9 cellular contexts compared by ENCODE assay signal in the genomic region with DNA sequence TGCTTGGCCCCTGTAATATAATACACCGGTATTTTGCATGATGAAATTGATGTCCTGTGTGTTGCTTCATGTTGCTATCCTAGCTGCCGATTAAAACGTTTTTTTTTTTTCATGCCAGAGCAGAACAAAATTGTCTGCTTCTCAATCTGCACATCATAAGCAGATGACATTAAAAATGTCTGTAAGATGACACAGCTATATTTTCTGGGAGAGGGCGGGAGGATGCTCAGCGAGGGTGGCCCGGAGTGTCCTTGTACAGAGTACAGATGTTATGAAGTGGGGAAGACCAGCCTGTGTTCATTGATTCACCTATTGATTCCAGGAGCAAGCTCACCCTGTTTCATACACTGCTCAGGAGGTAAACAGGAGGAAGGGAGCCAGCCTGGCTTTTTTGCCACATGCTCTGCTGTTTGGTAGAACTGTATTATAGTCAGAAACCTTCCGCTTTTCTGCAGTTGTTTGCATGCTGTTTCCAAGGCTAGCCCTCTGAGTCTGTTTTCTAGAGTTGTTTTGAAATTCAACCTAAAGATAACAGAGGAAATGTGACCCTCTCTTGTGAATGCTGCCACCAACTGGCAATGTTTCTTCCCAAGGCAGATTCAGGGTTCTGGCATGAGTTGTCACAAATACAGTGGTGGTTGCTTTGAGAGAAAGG. TPM values are rescaled to one million over a fixed set of nuclear protein-coding genes. Genes with fewer than 3 reads are reported as not detected.
A peak's percentile ranks its signal among the peaks of the same experiment; 100 is the strongest.
DNase-seq lines count a peak whose midpoint lies in the region; ATAC-seq and TF ChIP-seq lines count a peak whose summit lies in the region.
"Had no signal": no experiment of that assay in that cellular context is flagged by ENCODE, and none has a peak within 500 bp of the region (broad histone marks: within the 10 kb centered on the region; RNA-seq: fewer than 3 reads in every experiment).

No MANE protein-coding gene starts in this region.

- CTCF ChIA-PET in PC-9 (lab: Charles Lee): interaction anchor here (0.6 kb wide), 1 partner anchor 10 kb away, joined by 4 read pairs; no protein-coding TSS in a partner anchor
- CTCF ChIA-PET in Calu3 (lab: Charles Lee): interaction anchor here (0.9 kb wide), 1 partner anchor 66 kb away, joined by 3 read pairs; no protein-coding TSS in a partner anchor

- intact Hi-C loops in PC-9 (cut with micrococcal nuclease; ENCODE audit: unreplicated experiment) (no loop called here), Calu3 (cut with micrococcal nuclease; ENCODE audit: unreplicated experiment) (loop anchor here (5.0 to 10.0 kb wide), 2 partner anchors 74 to 316 kb away; no protein-coding TSS in a partner anchor)

- H3K27ac Mint-ChIP-seq in neural crest cell (ENCODE audit: unreplicated experiment) (no peak overlapping the region), Calu3 (ENCODE audit: unreplicated experiment) (no peak overlapping the region)
- H3K27ac Mint-ChIP-seq: activated B cell treated with CpG ODN at 0.5 μM for 24 hours had no signal

- no peaks in the 10 kb centered on the region for H3K9me2 ChIP-seq in PC-9 (ENCODE audit: insufficient read depth)

- DNase-seq in DMS153 treated with DMSO at 0.1 percent for 48 hours (lab: John Stamatoyannopoulos, UW; ENCODE audit: unreplicated experiment) (peak; percentile 58), PC-9 (peak; percentile 32 to 71), cerebellum (ENCODE audit: low spot score) (peak; percentile 47), neural crest cell (ENCODE audit: low read depth, low spot score) (peak; percentile 19), Calu3 (no peak), ecto neural progenitor cell (ENCODE audit: low spot score) (no peak)
- peak; percentile 25 for DNase-seq in Jurkat, Clone E6-1 (ENCODE audit: low read depth, low spot score)
- DNase-seq: activated B cell treated with CpG ODN at 0.5 μM for 24 hours had no signal

- H3K4me1 ChIP-seq in PC-9 (replicated peaks; ENCODE audit: insufficient read depth): peaks cover 79% of the 10 kb centered on the region

- H3K27me3 ChIP-seq in PC-9 (ENCODE audit: insufficient read depth, low read depth): no peaks in the 10 kb centered on the region

- H3K27ac ChIP-seq in PC-9: peak overlapping the region; percentile 7; the same call in 1 of the 2 replicates

- TF ChIP-seq CTCF in PC-9 (conservative IDR thresholded peaks at IDR 0.05): peak; percentile 64; the same call in 1 of the 2 replicates
- TF ChIP-seq CTCF in neural crest cell (conservative IDR thresholded peaks at IDR 0.05): peak; percentile 60
- no peak for TF ChIP-seq CTCF in Calu3 (IDR thresholded peaks at IDR 0.05; ENCODE audit: unreplicated experiment)

- H3K79me2 ChIP-seq in PC-9 (ENCODE audit: low read depth): peaks cover 39% of the 10 kb centered on the region

- H3K4me1 Mint-ChIP-seq in neural crest cell: peaks cover 15% of the 10 kb centered on the region
- no peaks in the 10 kb centered on the region for H3K4me1 Mint-ChIP-seq in Calu3 (ENCODE audit: low read depth, unreplicated experiment)
- H3K4me1 Mint-ChIP-seq: activated B cell treated with CpG ODN at 0.5 μM for 24 hours had no signal

- no peaks in the 10 kb centered on the region for H4K20me1 ChIP-seq in PC-9 (ENCODE audit: insufficient read depth)

- BruUV-seq in PC-9 (replicated peaks; lab: Mats Ljungman, UMichigan) (no TSS peak), Calu3 (replicated peaks; lab: Mats Ljungman, UMichigan) (no TSS peak)

- H3K4me3 ChIP-seq in Jurkat, Clone E6-1 (ENCODE audit: low read length): no peak overlapping the region
- H3K4me3 ChIP-seq in PC-9: no peak overlapping the region

- H3K36me3 Mint-ChIP-seq in neural crest cell (ENCODE audit: low read depth): no peaks in the 10 kb centered on the region
- peaks cover 12% of the 10 kb centered on the region for H3K36me3 Mint-ChIP-seq in Calu3 (ENCODE audit: insufficient read depth, unreplicated experiment)

- no peaks in the 10 kb centered on the region for H3K9me3 Mint-ChIP-seq in neural crest cell
- no peaks in the 10 kb centered on the region for H3K9me3 Mint-ChIP-seq in Calu3 (ENCODE audit: low read depth, unreplicated experiment)
- H3K9me3 Mint-ChIP-seq: activated B cell treated with CpG ODN at 0.5 μM for 24 hours had no signal

- peaks cover 35% of the 10 kb centered on the region for H3F3A ChIP-seq in PC-9 (ENCODE audit: insufficient read depth, low read depth)

- ATAC-seq in HG02885 (IDR thresholded peaks at IDR 0.05; ENCODE audit: poor library complexity, unreplicated experiment): no peak

- no peaks in the 10 kb centered on the region for H3K36me3 ChIP-seq in PC-9 (ENCODE audit: low read depth)

- H3K27me3 Mint-ChIP-seq in neural crest cell (ENCODE audit: low read depth): peaks cover 17% of the 10 kb centered on the region
- peaks cover 7% of the 10 kb centered on the region for H3K27me3 Mint-ChIP-seq in Calu3 (ENCODE audit: unreplicated experiment)

- peak overlapping the region; percentile 85 for H3K4me2 ChIP-seq in PC-9

- H2AFZ ChIP-seq in PC-9: no peak overlapping the region

- POLR2A ChIA-PET in PC-9 (lab: Charles Lee; ENCODE audit: unreplicated experiment): interaction anchor here (0.6 kb wide), 1 partner anchor 71 kb away, joined by 3 read pairs; no protein-coding TSS in a partner anchor

- H3K9me3 ChIP-seq in PC-9 (ENCODE audit: insufficient read depth, low read depth): no peaks in the 10 kb centered on the region; the same call in 1 of the 2 replicates

- peak overlapping the region; percentile 32 for H3K4me3 Mint-ChIP-seq in neural crest cell
- no peak overlapping the region for H3K4me3 Mint-ChIP-seq in Calu3 (ENCODE audit: low read depth, unreplicated experiment)
- H3K4me3 Mint-ChIP-seq: activated B cell treated with CpG ODN at 0.5 μM for 24 hours had no signal

RNA-seq across cellular contexts. Expression of a gene that starts 4.7 kb away (rescaled TPM):
- 1.0 TPM for polyA plus RNA-seq in Jurkat, Clone E6-1 (2012; ENCODE audit: insufficient read depth, insufficient read length)
- total RNA-seq in PC-9 (2021): 31.3 and 39.2 TPM in 2 replicates
- 8.3 TPM for total RNA-seq in cerebellum
- total RNA-seq in neural crest cell: 6.8 and 7.0 TPM in 2 replicates
- total RNA-seq in Calu3 (2022): 4.3 and 5.4 TPM in 2 replicates

Comparison
In these comparisons a context has a peak if more than half of its experiments do, and no peak if none do; other contexts are left out.
1. DNase-seq: peak in DMS153 treated with DMSO at 0.1 percent for 48 hours (single experiment), Jurkat, Clone E6-1 (single experiment), PC-9 (2 of 2), cerebellum (single experiment) and neural crest cell (single experiment); none in Calu3 (single experiment) and ecto neural progenitor cell (single experiment).